30 cellular contexts compared by ENCODE assay signal in the genomic region with DNA sequence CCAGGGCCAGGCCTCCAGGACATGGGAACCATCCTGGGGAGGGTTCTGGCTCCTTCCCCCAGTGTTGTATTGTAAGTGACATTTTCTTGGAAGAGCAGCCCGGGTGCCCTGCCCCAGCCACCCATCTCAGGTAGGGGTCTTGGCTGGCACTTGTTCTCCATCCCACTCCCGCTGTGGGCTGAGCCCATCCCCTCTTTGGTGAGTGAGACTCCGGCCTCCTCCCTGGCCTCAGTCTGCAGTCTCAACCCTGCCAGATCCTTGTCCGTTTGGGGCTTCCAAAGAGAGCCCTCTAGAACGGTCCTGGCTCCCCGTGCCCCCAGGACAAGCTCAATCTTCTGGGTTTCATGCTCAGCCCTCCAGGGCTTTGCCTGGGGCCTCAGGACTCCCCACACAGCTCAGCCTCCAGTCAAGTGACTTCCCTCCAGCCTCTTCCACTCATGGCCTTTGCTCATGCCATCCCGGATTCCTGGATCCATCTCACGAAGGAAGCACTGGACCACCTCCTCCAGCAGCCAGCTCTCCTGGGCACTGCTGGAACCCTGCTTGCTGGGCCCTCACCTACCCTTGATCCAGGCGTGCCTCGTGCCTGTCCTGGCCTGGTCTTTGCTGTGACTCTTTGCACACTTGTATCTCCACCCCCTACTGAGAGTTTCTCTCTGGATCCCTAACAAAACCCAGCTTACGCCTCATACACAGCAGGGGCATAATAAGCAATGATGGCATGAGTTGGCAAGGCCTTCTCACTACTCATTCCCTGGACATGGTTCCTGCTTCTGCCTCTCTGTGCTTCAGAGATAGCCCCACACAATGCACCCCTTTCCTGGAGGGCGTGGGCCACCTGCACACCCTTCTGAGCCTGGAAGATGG.
DNase-seq lines count a peak whose midpoint lies in the region; ATAC-seq and TF ChIP-seq lines count a peak whose summit lies in the region.
"Had no signal": no experiment of that assay in that cellular context is flagged by ENCODE, and none has a peak within 500 bp of the region (broad histone marks: within the 10 kb centered on the region; RNA-seq: fewer than 3 reads in every experiment).

No MANE protein-coding gene starts in this region.

- H3K9me3 ChIP-seq in SK-N-SH = no peaks in the 10 kb centered on the region
- H3K9me3 ChIP-seq in RWPE2 (ENCODE audit: severe bottlenecking) = no peaks in the 10 kb centered on the region
- peaks cover under 1% of the 10 kb centered on the region for H3K9me3 ChIP-seq in lower lobe of right lung
- peaks cover 0 to 26% (median 21%) of the 10 kb centered on the region in 4 donors for H3K9me3 ChIP-seq in stomach
- H3K9me3 ChIP-seq: pancreas had no signal

- H3K27ac ChIP-seq in SK-N-SH (ENCODE audit: low read depth in 2 of 2, low read length in 1 of 2) = no peak overlapping the region
- H3K27ac ChIP-seq in RWPE2 (ENCODE audit: poor library complexity, severe bottlenecking) = no peak overlapping the region
- no peak overlapping the region for H3K27ac ChIP-seq in lower lobe of right lung
- H3K27ac ChIP-seq in stomach = no peak overlapping the region
- H3K27ac ChIP-seq: 22Rv1, esophagus squamous epithelium, pancreas, upper lobe of left lung, VCaP had no signal

- POLR2A ChIA-PET in SK-N-SH (lab: Yijun Ruan, JAX) = no interaction called here

- no peak for TF ChIP-seq POLR2A in stomach (IDR thresholded peaks at IDR 0.05)

- TF ChIP-seq CTCF in SK-N-SH (IDR thresholded peaks at IDR 0.05) = no peak
- no peak for TF ChIP-seq CTCF in RWPE2 (IDR thresholded peaks at IDR 0.05; ENCODE audit: poor library complexity, severe bottlenecking)
- TF ChIP-seq CTCF in lower lobe of right lung (IDR thresholded peaks at IDR 0.05) = no peak
- TF ChIP-seq CTCF in stomach (IDR thresholded peaks at IDR 0.05) = no peak

- DNase-seq in SK-N-SH (peak; percentile 13), RWPE2 (ENCODE audit: low spot score) (peak; percentile 44), lower lobe of right lung (peak; percentile 32), stomach (peak; percentile 17), midbrain (lab: John Stamatoyannopoulos, UW) (no peak), NCI-H2107 (lab: John Stamatoyannopoulos, UW) (no peak), hepatic stellate cell (ENCODE audit: low spot score) (no peak)
- DNase-seq: activated CD4-positive, alpha-beta T cell treated with anti-CD3 and anti-CD28 coated beads for 4 hours; activated naive CD4-positive, alpha-beta T cell treated with anti-CD3 and anti-CD28 coated beads, Interleukin-2, amount 50 U/mL, for 16 hours; activated T-cell treated with anti-CD3 and anti-CD28 coated beads, Interleukin-2, amount 50 U/mL, for 48 hours; amygdala; CD4-positive, CD25-positive, alpha-beta regulatory T cell; esophagus squamous epithelium; foreskin melanocyte; HFFc6; Karpas-422; NCI-H1436 treated with DMSO at 0.1 percent for 48 hours; NCI-H774; RPMI8226; stimulated activated CD4-positive, alpha-beta T cell treated with anti-CD3 and anti-CD28 coated beads, Interleukin-12 subunit alpha, Interleukin-12 subunit beta, amount 100 ng/mL, for 4 hours; stimulated activated CD4-positive, alpha-beta T cell treated with anti-CD3 and anti-CD28 coated beads, Interleukin-4, amount 100 ng/mL, for 1 hour; substantia nigra had no signal

- ATAC-seq in SK-N-SH treated with all-trans-retinoic acid at 6 μM for 48 hours (no peak), RWPE2 (ENCODE audit: low read depth) (no peak), lower lobe of right lung (no peak)
- ATAC-seq: naive thymus-derived CD4-positive, alpha-beta T cell; pancreas; right cardiac atrium; stimulated activated effector memory CD8-positive, alpha-beta T cell treated with anti-CD3 and anti-CD28 coated beads, Interleukin-12 subunit alpha, Interleukin-12 subunit beta, amount 100 ng/mL, for 72 hours had no signal

- CTCF ChIA-PET in SK-N-SH (lab: Yijun Ruan, JAX) = interaction anchor here (0.8 to 1.5 kb wide), 2 partner anchors 16 to 34 kb away, joined by 3 read pairs; no protein-coding TSS in a partner anchor

- H3K36me3 ChIP-seq in SK-N-SH (replicated peaks in 1 of 2; ENCODE audit: control insufficient read depth in 1 of 2, insufficient read depth in 2 of 2, low read length in 1 of 2) (no peaks in the 10 kb centered on the region), RWPE2 (ENCODE audit: low read depth) (no peaks in the 10 kb centered on the region), lower lobe of right lung (no peaks in the 10 kb centered on the region), stomach (no peaks in the 10 kb centered on the region)
- H3K36me3 ChIP-seq: esophagus squamous epithelium, pancreas, upper lobe of left lung had no signal

- WGBS in SK-N-SH (ENCODE audit: low lambda C conversion rate) = 45% methylated on average over 11 of the region's 12 CpGs
- WGBS in stomach, 5 donors = 77 to 87% (median 85%) methylated on average over 10 to 12 of the region's 12 CpGs

- TF ChIP-seq EP300 in SK-N-SH (IDR thresholded peaks at IDR 0.05; ENCODE audit: borderline replicate concordance in 1 of 2, low read depth in 1 of 2, low read length in 1 of 2) (no peak), stomach (IDR thresholded peaks at IDR 0.05) (no peak)

- H3K4me2 ChIP-seq in SK-N-SH = no peak overlapping the region

- H2AFZ ChIP-seq in SK-N-SH (ENCODE audit: low read depth) = no peak overlapping the region

- H3K9me2 ChIP-seq in SK-N-SH = no peaks in the 10 kb centered on the region

- no peaks in the 10 kb centered on the region for H3F3A ChIP-seq in SK-N-SH (replicated peaks; ENCODE audit: insufficient read depth)

- intact Hi-C loops in lower lobe of right lung (cut with DNase I) (no loop called here), stomach (cut with DNase I; ENCODE audit: low total_unique reads) (no loop called here)

- no peak for TF ChIP-seq RAD21 in SK-N-SH (IDR thresholded peaks at IDR 0.05; ENCODE audit: low read length)

- H3K27me3 ChIP-seq in SK-N-SH (ENCODE audit: insufficient read depth) (no peaks in the 10 kb centered on the region), RWPE2 (ENCODE audit: insufficient read depth, poor library complexity, severe bottlenecking) (no peaks in the 10 kb centered on the region), lower lobe of right lung (ENCODE audit: low read depth) (no peaks in the 10 kb centered on the region), stomach (no peaks in the 10 kb centered on the region)
- H3K27me3 ChIP-seq: esophagus squamous epithelium, pancreas, upper lobe of left lung had no signal

- peaks cover 0 to 10% of the 10 kb centered on the region in 2 experiments; a peak in 1 of 4 replicates for H3K4me1 ChIP-seq in SK-N-SH (ENCODE audit: control insufficient read depth in 1 of 2, insufficient read depth in 2 of 2, low read depth in 1 of 2, low read length in 1 of 2)
- H3K4me1 ChIP-seq in RWPE2 (ENCODE audit: insufficient read depth, poor library complexity, severe bottlenecking) = no peaks in the 10 kb centered on the region
- no peaks in the 10 kb centered on the region for H3K4me1 ChIP-seq in lower lobe of right lung
- H3K4me1 ChIP-seq in stomach = no peaks in the 10 kb centered on the region
- H3K4me1 ChIP-seq: pancreas, upper lobe of left lung had no signal

- no peak overlapping the region for H3K9ac ChIP-seq in SK-N-SH

- no peaks in the 10 kb centered on the region for H3K79me2 ChIP-seq in SK-N-SH (ENCODE audit: insufficient read depth)

- H3K4me3 ChIP-seq in SK-N-SH (ENCODE audit: low read depth in 2 of 2, low read length in 1 of 2) (no peak overlapping the region), RWPE2 (ENCODE audit: severe bottlenecking) (no peak overlapping the region), lower lobe of right lung (no peak overlapping the region), stomach (no peak overlapping the region)
- H3K4me3 ChIP-seq: esophagus squamous epithelium, pancreas, upper lobe of left lung had no signal

- H4K20me1 ChIP-seq in SK-N-SH (ENCODE audit: insufficient read depth) = no peaks in the 10 kb centered on the region

TF ChIP-seq in SK-N-SH, 30 proteins besides CTCF, POLR2A, EP300 and RAD21 (continues in another document):
- no peak for TF ChIP-seq CHD2 (IDR thresholded peaks at IDR 0.05; ENCODE audit: low read length, partially characterized antibody)
- TF ChIP-seq YY1 (IDR thresholded peaks at IDR 0.05; ENCODE audit: low read depth) = no peak
- TF ChIP-seq, protein P1, sequence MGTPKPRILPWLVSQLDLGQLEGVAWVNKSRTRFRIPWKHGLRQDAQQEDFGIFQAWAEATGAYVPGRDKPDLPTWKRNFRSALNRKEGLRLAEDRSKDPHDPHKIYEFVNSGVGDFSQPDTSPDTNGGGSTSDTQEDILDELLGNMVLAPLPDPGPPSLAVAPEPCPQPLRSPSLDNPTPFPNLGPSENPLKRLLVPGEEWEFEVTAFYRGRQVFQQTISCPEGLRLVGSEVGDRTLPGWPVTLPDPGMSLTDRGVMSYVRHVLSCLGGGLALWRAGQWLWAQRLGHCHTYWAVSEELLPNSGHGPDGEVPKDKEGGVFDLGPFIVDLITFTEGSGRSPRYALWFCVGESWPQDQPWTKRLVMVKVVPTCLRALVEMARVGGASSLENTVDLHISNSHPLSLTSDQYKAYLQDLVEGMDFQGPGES (IDR thresholded peaks at IDR 0.05; ENCODE audit: low read depth, low read length) = no peak

TF ChIP-seq in SK-N-SH treated with all-trans-retinoic acid at 6 μM for 48 hours, 23 proteins besides CTCF, POLR2A, EP300 and RAD21:
- no peak for TF ChIP-seq SNAI2 (CRISPR knock-in tag; IDR thresholded peaks at IDR 0.05)
- no peak for TF ChIP-seq RARB (CRISPR knock-in tag; IDR thresholded peaks at IDR 0.05)
- no peak for TF ChIP-seq ZNF565 (CRISPR knock-in tag; conservative IDR thresholded peaks at IDR 0.05; ENCODE audit: low read depth)
- TF ChIP-seq ZNF70 (CRISPR knock-in tag; IDR thresholded peaks at IDR 0.05) = no peak

Comparison
In these comparisons a context has a peak if more than half of its experiments do, and no peak if none do; other contexts are left out.
1. DNase-seq: peak in SK-N-SH (single experiment), RWPE2 (single experiment), lower lobe of right lung (single experiment) and stomach (single experiment); none in midbrain (single experiment), NCI-H2107 (single experiment) and hepatic stellate cell (single experiment).